ENCODE assay signal across 24 cellular contexts in the genomic region with DNA sequence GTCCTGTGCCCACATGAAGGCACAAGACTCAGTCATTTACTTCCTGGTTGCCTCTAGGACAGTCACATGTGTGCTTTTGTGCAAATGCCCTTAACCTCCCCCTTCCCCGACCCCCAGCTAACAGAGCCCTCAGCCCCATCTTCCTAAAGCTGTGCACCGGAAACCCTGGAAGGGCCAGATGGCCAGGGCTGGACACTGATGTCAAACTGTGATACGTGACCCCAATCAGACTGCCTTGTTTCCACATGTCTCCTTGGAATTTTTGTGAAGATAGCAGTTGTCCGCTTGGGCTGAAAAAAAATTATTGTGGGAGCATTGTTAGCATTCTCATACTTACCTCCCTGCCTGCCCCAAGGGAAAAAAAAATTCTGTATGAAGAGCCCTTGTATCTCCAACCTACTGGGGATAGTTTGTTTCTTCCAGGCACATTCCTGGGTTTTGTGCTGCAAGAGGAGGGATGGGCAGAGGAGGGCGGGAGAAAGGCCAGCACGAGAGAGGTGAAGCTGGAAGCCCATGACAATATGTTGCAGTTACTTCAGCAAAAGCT. TPM values are rescaled to one million over a fixed set of nuclear protein-coding genes. Genes with fewer than 3 reads are reported as not detected.
DNase-seq lines count a peak whose midpoint lies in the region; ATAC-seq, FAIRE-seq and TF ChIP-seq lines count a peak whose summit lies in the region.
"Had no signal": no experiment of that assay in that cellular context is flagged by ENCODE, and none has a peak within 500 bp of the region (broad histone marks: within the 10 kb centered on the region; RNA-seq: fewer than 3 reads in every experiment).

No MANE protein-coding gene starts in this region.

- H3K23me2 ChIP-seq in H1 (ENCODE audit: low read depth, low read length): no peaks in the 10 kb centered on the region

- H3K4me1 ChIP-seq in H1 (replicated peaks in 1 of 4; ENCODE audit: control insufficient read depth in 3 of 4, insufficient read depth in 4 of 4, low read length in 3 of 4): peaks cover 0 to 2% (median 0%) of the 10 kb centered on the region in 4 experiments; a peak in 1 of 7 replicates
- H3K4me1 ChIP-seq in thyroid gland: peaks cover 10 to 15% of the 10 kb centered on the region in 2 donors
- H3K4me1 ChIP-seq in mucosa of descending colon (ENCODE audit: low read depth): no peaks in the 10 kb centered on the region
- no peaks in the 10 kb centered on the region for H3K4me1 ChIP-seq in tibial nerve
- H3K4me1 ChIP-seq: BLaER1 had no signal

- no peaks in the 10 kb centered on the region for H3K27me3 Mint-ChIP-seq in neural crest cell (ENCODE audit: low read depth)

- no peak overlapping the region for H4K8ac ChIP-seq in H1 (ENCODE audit: extremely low read depth, insufficient read depth, low read length)

- H3K9ac ChIP-seq in H1 (replicated peaks in 1 of 4; ENCODE audit: extremely low read depth in 1 of 4, low read depth in 3 of 4, low read length in 3 of 4): no peak overlapping the region
- H3K9ac ChIP-seq: BLaER1 had no signal

- no peaks in the 10 kb centered on the region for H3K9me3 Mint-ChIP-seq in neural crest cell
- H3K9me3 Mint-ChIP-seq: HFFc6 had no signal

- H3K56ac ChIP-seq in H1 (replicated peaks; ENCODE audit: insufficient read length, low read depth, low read length): no peak overlapping the region

- H4K91ac ChIP-seq in H1 (replicated peaks; ENCODE audit: insufficient read length, low read length): no peak overlapping the region

- POLR2A ChIA-PET in H1 (lab: Charles Lee; ENCODE audit: partially characterized antibody): no interaction called here

- no peak overlapping the region for H3K23ac ChIP-seq in H1 (ENCODE audit: insufficient read length)

- H3K4me1 Mint-ChIP-seq in neural crest cell: peaks cover 65% of the 10 kb centered on the region

- H3K4me3 ChIP-seq in H1 (ENCODE audit: extremely low read depth in 1 of 4, insufficient read depth in 2 of 4, low read depth in 3 of 4, low read length in 4 of 4) (no peak overlapping the region), thyroid gland (replicated peaks in 1 of 3) (no peak overlapping the region), mucosa of descending colon (no peak overlapping the region), tibial nerve (no peak overlapping the region)
- H3K4me3 ChIP-seq: BLaER1, SJCRH30 had no signal

- no peaks in the 10 kb centered on the region for H3K79me2 ChIP-seq in H1 (ENCODE audit: control insufficient read depth in 1 of 2, insufficient read depth in 2 of 2, low read length in 2 of 2)

- H2BK5ac ChIP-seq in H1 (ENCODE audit: low read depth, low read length): no peak overlapping the region

- intact Hi-C loops in thyroid gland (cut with DNase I) (no loop called here), mucosa of descending colon (cut with DNase I, micrococcal nuclease) (no loop called here)

- TF ChIP-seq CTCF in H1 (IDR thresholded peaks at IDR 0.05; ENCODE audit: control extremely low read depth in 1 of 3, insufficient read depth in 1 of 3, low read depth in 1 of 3, low read length in 3 of 3) (no peak), neural crest cell (conservative IDR thresholded peaks at IDR 0.05) (no peak), thyroid gland (IDR thresholded peaks at IDR 0.05) (no peak), mucosa of descending colon (IDR thresholded peaks at IDR 0.05) (no peak), tibial nerve (IDR thresholded peaks at IDR 0.05) (no peak)

- H3K14ac ChIP-seq in H1 (ENCODE audit: insufficient read length): no peak overlapping the region

- no peak overlapping the region for H2AFZ ChIP-seq in H1 (ENCODE audit: low read length)

- DNase-seq in H1 (ENCODE audit: low read depth in 1 of 2, low spot score in 2 of 2) (no peak), neural crest cell (ENCODE audit: low read depth, low spot score) (no peak), thyroid gland (peak; percentile 50 to 51), NCI-H2227 (lab: John Stamatoyannopoulos, UW; ENCODE audit: unreplicated experiment) (no peak), mucosa of descending colon (no peak), tibial nerve (ENCODE audit: low spot score in 2 of 2) (no peak)
- DNase-seq: CD4-positive, alpha-beta T cell; COR-L47; DMS79 treated with DMSO at 0.1 percent for 48 hours; H9; HFFc6; KG1; NCI-H1105 treated with DMSO at 0.1 percent for 48 hours; NCI-H2029 treated with DMSO at 0.1 percent for 48 hours; NCI-H2171; NCI-H446 treated with DMSO at 0.1 percent for 48 hours; NCI-H526 treated with DMSO at 0.1 percent for 48 hours; OCI-M1; SJCRH30 had no signal

- H4K20me1 ChIP-seq in H1 (replicated peaks in 1 of 2; ENCODE audit: control insufficient read depth in 1 of 2, insufficient read depth in 2 of 2, low read length in 2 of 2): no peaks in the 10 kb centered on the region
- H4K20me1 ChIP-seq: BLaER1 had no signal

- H3K9me3 ChIP-seq in H1 (ENCODE audit: insufficient read depth in 2 of 2, low read depth in 1 of 2, low read length in 1 of 2) (no peaks in the 10 kb centered on the region), thyroid gland (no peaks in the 10 kb centered on the region), mucosa of descending colon (no peaks in the 10 kb centered on the region), tibial nerve (no peaks in the 10 kb centered on the region)
- H3K9me3 ChIP-seq: BLaER1, SJCRH30 had no signal

- no peak for TF ChIP-seq EP300 in H1 (IDR thresholded peaks at IDR 0.05; ENCODE audit: borderline replicate concordance in 1 of 2, low read depth in 2 of 2, low read length in 2 of 2)
- no peak for TF ChIP-seq EP300 in tibial nerve (IDR thresholded peaks at IDR 0.05)

- peak overlapping the region; percentile 91 for H3K27ac Mint-ChIP-seq in neural crest cell (ENCODE audit: unreplicated experiment)
- H3K27ac Mint-ChIP-seq: CD4-positive, alpha-beta T cell; HFFc6 had no signal

- H3K36me3 Mint-ChIP-seq in neural crest cell (ENCODE audit: low read depth): peaks cover 3% of the 10 kb centered on the region

- no peak overlapping the region for H3K4ac ChIP-seq in H1 (replicated peaks; ENCODE audit: insufficient read length, low read depth, low read length)

- no peak overlapping the region for H2BK20ac ChIP-seq in H1 (ENCODE audit: low read length)

- H3K27me3 ChIP-seq in H1 (replicated peaks in 1 of 4; ENCODE audit: control insufficient read depth in 3 of 4, extremely low read depth in 1 of 4, insufficient read depth in 3 of 4, low read length in 3 of 4): no peaks in the 10 kb centered on the region
- H3K27me3 ChIP-seq in thyroid gland: no peaks in the 10 kb centered on the region
- no peaks in the 10 kb centered on the region for H3K27me3 ChIP-seq in tibial nerve
- H3K27me3 ChIP-seq: BLaER1, SJCRH30 had no signal

- peak overlapping the region; percentile 50 for H3K4me3 Mint-ChIP-seq in neural crest cell
- H3K4me3 Mint-ChIP-seq: CD4-positive, alpha-beta T cell; H9; HFFc6 had no signal

- no peak for FAIRE-seq in H1 (lab: Jason Lieb, UNC)
- FAIRE-seq: RCC 7860 had no signal

- no peak overlapping the region for H3K27ac ChIP-seq in H1 (ENCODE audit: low read depth, low read length)
- H3K27ac ChIP-seq in thyroid gland: no peak overlapping the region
- no peak overlapping the region for H3K27ac ChIP-seq in tibial nerve
- H3K27ac ChIP-seq: BLaER1, HL-60, SJCRH30 had no signal

- WGBS in H1 (ENCODE audit: extremely low coverage in 1 of 2, insufficient coverage in 1 of 2, insufficient read length in 1 of 2, insufficient replicate concordance in 2 of 2, low coverage in 1 of 2, low lambda C conversion rate in 2 of 2, missing lambda C conversion rate in 1 of 2), 2 experiments: 84% methylated on average over 6 of the region's 6 CpGs; no CpG with 5 or more reads in 1 of the 2 experiments
- 54 to 55% methylated on average over 6 of the region's 6 CpGs for WGBS in thyroid gland, 2 donors
- 62 to 65% methylated on average over 6 of the region's 6 CpGs for WGBS in tibial nerve, 2 donors

- CTCF ChIA-PET in H1 (lab: Charles Lee; ENCODE audit: partially characterized antibody): interaction anchor here (1.7 kb wide), 1 partner anchor 193 kb away, joined by 7 read pairs; no protein-coding TSS in a partner anchor

- no peaks in the 10 kb centered on the region for H3K36me3 ChIP-seq in H1 (ENCODE audit: control insufficient read depth in 2 of 4, insufficient read depth in 4 of 4, low read length in 3 of 4)
- no peaks in the 10 kb centered on the region for H3K36me3 ChIP-seq in thyroid gland
- H3K36me3 ChIP-seq in mucosa of descending colon (ENCODE audit: low read depth): no peaks in the 10 kb centered on the region
- H3K36me3 ChIP-seq in tibial nerve: no peaks in the 10 kb centered on the region
- H3K36me3 ChIP-seq: BLaER1, SJCRH30 had no signal

- no peak for TF ChIP-seq RAD21 in H1 (IDR thresholded peaks at IDR 0.05 in 1 of 2, conservative IDR thresholded peaks at IDR 0.05 in 1 of 2; ENCODE audit: low read depth in 2 of 2, low read length in 2 of 2)

- no peak for ATAC-seq in SK-N-SH treated with all-trans-retinoic acid at 6 μM for 48 hours
- ATAC-seq in mucosa of descending colon: no peak

- no peak overlapping the region for H3K4me2 ChIP-seq in H1 (ENCODE audit: insufficient read depth in 1 of 2, low read depth in 2 of 2, low read length in 2 of 2)
- H3K4me2 ChIP-seq: BLaER1 had no signal

- no peak overlapping the region for H2BK120ac ChIP-seq in H1 (replicated peaks; ENCODE audit: low read depth, low read length)

- no peak overlapping the region for H3K18ac ChIP-seq in H1 (ENCODE audit: extremely low read depth, low read length)

- TF ChIP-seq POLR2A in H1 (IDR thresholded peaks at IDR 0.05; ENCODE audit: control extremely low read depth in 1 of 2, low read depth in 2 of 2, low read length in 2 of 2): no peak
- no peak for TF ChIP-seq POLR2A in thyroid gland (IDR thresholded peaks at IDR 0.05)
- TF ChIP-seq POLR2A in tibial nerve (IDR thresholded peaks at IDR 0.05): no peak

- H2BK12ac ChIP-seq in H1 (ENCODE audit: low read depth, low read length): no peak overlapping the region

- H2AK5ac ChIP-seq in H1 (ENCODE audit: low read depth, low read length): no peak overlapping the region

- H2BK15ac ChIP-seq in H1 (ENCODE audit: low read length): no peak overlapping the region

- no peaks in the 10 kb centered on the region for H3K79me1 ChIP-seq in H1 (ENCODE audit: low read depth, low read length)

- no peak overlapping the region for H4K5ac ChIP-seq in H1 (ENCODE audit: insufficient read length, low read depth, low read length)

RNA-seq across cellular contexts. Expression of a gene that starts 17.0 kb away (rescaled TPM):
- 0.07 and 0.19 TPM in 2 replicates for total RNA-seq in H1 (2021; fragmentation: NEBNext Ultra II Directional; extraction: Animal tissue kit (Norgen Biotek cat#: 25700))
- 0.17 and 0.20 TPM in 2 replicates for polyA plus RNA-seq in H1 (2011; rRNA removed)
- polyA plus RNA-seq in H1 (2011; cell fraction: cytosol; rRNA removed): 0.13 TPM
- 0.51 TPM for polyA plus RNA-seq in H1 (2011; cell fraction: nucleus; rRNA removed)
- polyA plus RNA-seq in H1 (2012, experiment 1 of 2): 0.11 to 0.30 TPM (median 0.21 TPM) in 4 replicates
- polyA plus RNA-seq in H1 (2012, experiment 2 of 2): 0.03 TPM
- polyA plus RNA-seq in H1 (2013, experiment 1 of 2): 0.47 TPM
- polyA plus RNA-seq in H1 (2013, experiment 2 of 2): 0.09 TPM
- polyA minus RNA-seq in H1 (2011; rRNA and poly(A)+ RNA removed): 0.12 and 0.54 TPM in 2 replicates
- 0.66 TPM for polyA minus RNA-seq in H1 (2011; cell fraction: cytosol; rRNA and poly(A)+ RNA removed)
- polyA minus RNA-seq in H1 (2011; cell fraction: nucleus; rRNA and poly(A)+ RNA removed): 1.7 TPM
- total RNA-seq in neural crest cell (81.4 and 82.4 TPM in 2 replicates), thyroid gland (under 1 TPM; 0.20 to 0.94 (median 0.63) TPM), mucosa of descending colon (under 1 TPM; 0.20 to 0.89 (median 0.66) TPM), tibial nerve (10 to 100 TPM in 1 of 4 donors, 1 to 10 TPM in 1, under 1 TPM in 2; 0.78 to 10.5 (median 1.2) TPM)
- total RNA-seq: HT-29 had no signal

Comparison
In these comparisons a context has a peak if more than half of its experiments do, and no peak if none do; other contexts are left out.
1. DNase-seq: peak in thyroid gland (2 of 2); none in H1 (0 of 2), neural crest cell (single experiment), NCI-H2227 (single experiment), mucosa of descending colon (0 of 3) and tibial nerve (0 of 2).